ENCODE assay signal across 8 cellular contexts in the genomic region with DNA sequence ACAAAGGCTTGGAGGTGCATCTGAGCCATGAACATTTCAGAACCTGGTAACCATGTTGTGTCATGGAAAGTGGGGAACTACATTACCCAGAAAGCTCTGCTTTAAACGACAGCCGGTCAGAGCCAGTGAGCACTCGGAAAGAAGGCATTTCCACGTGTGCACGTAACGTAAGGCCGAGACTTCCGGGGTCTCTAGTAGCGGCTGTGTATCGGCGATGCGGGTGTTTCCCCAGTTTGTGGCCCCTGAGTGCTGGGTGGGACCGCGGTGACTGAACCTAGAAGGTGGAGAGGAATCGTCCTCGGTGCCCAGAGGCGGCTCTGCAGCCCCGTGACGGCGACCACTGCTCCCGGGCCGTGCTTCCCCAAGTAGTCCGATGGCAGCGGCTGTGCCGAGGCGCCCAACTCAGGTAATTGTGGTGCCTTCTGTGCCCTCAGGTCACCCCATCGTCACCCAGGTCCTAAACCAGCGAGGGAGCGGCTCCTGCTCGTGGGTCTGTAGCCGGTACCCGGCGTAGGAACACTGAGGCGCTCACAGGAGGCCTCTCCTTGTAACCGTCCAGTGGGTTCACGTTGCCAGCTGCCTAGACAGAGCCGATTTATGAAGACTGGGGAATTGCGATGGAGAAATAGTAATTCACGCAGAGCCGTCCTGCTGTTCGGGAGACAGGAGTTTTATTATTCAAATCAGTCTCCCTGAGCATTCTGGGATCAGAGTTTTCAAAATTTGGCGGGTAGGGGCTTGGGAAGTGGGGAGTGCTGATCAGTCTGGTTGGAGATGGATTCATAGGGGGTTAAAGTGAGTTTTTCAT. TPM values are rescaled to one million over a fixed set of nuclear protein-coding genes. Genes with fewer than 3 reads are reported as not detected.
A peak's percentile ranks its signal among the peaks of the same experiment; 100 is the strongest.
DNase-seq lines count a peak whose midpoint lies in the region; ATAC-seq and TF ChIP-seq lines count a peak whose summit lies in the region.
"Not testable (repeated sequence)": the region's sequence is repeated elsewhere in the genome, so short reads cannot be mapped to it uniquely, and the experiment has no call there.

A gene (plus strand): TSS at position 194 of the 808 bp plus-strand sequence. CDS start 180 bp downstream, at position 374.

- peak; percentile 90 for DNase-seq in Daoy (ENCODE audit: low read depth)
- peak; percentile 93 for DNase-seq in GM23248
- DNase-seq in Kasumi-1 (lab: John Stamatoyannopoulos, UW): peak; percentile 88 to 92
- peak; percentile 64 for DNase-seq in activated T-helper 9 cell treated with anti-CD3 and anti-CD28 coated beads, Interleukin-2, amount 50 U/mL, for 16 hours (ENCODE audit: low read depth)
- peak; percentile 88 for DNase-seq in fibroblast of villous mesenchyme (ENCODE audit: low read depth)
- DNase-seq in nephron progenitor cell: peak; percentile 47
- peak; percentile 79 for DNase-seq in stimulated activated naive CD8-positive, alpha-beta T cell treated with anti-CD3 and anti-CD28 coated beads, Interleukin-15, Interleukin-2, amounts not matched to agents 100 U/mL and 50 U/mL, for 24 hours

- peak within 1 kb of the TSS; percentile 96 for H3K9ac ChIP-seq in GM23248

- in situ Hi-C loops in GM23248 (cut with MboI): not testable (repeated sequence)

- peaks cover 21% of the 10 kb centered on the region for H3K4me1 Mint-ChIP-seq in nephron progenitor cell

- not testable (repeated sequence) for H3K36me3 ChIP-seq in GM23248 (ENCODE audit: low read depth)

- WGBS in GM23248 (ENCODE audit: low coverage in 1 of 2, low lambda C conversion rate in 2 of 2, missing lambda C conversion rate in 2 of 2), 2 experiments: 1% methylated on average over 36 to 42 of the region's 42 CpGs

- not testable (repeated sequence) for H3F3A ChIP-seq in GM23248 (ENCODE audit: insufficient read depth)

- peak within 1 kb of the TSS; percentile 98 for H3K27ac Mint-ChIP-seq in nephron progenitor cell

- H3K4me2 ChIP-seq in GM23248 (ENCODE audit: unreplicated experiment): peak within 1 kb of the TSS; percentile 90

- H3K27me3 Mint-ChIP-seq in nephron progenitor cell (ENCODE audit: low read depth, poor library complexity): not testable (repeated sequence)

- peak within 1 kb of the TSS; percentile 95 for H3K4me3 Mint-ChIP-seq in nephron progenitor cell

- peak; percentile 99 for ATAC-seq in stimulated activated naive CD8-positive, alpha-beta T cell treated with anti-CD3 and anti-CD28 coated beads, Interleukin-15, Interleukin-2, amounts not matched to agents 100 U/mL and 50 U/mL, for 24 hours

- H3K4me3 ChIP-seq in GM23248 (peak within 1 kb of the TSS; percentile 95), fibroblast of villous mesenchyme (ENCODE audit: low read depth, low read length) (peak within 1 kb of the TSS; percentile 78)

- H3K36me3 Mint-ChIP-seq in nephron progenitor cell (ENCODE audit: low read depth): peaks cover 68% of the 10 kb centered on the region

- not testable (repeated sequence) for H3K27me3 ChIP-seq in GM23248 (replicated peaks; ENCODE audit: insufficient read depth)

- H3K27ac ChIP-seq in GM23248: peak within 1 kb of the TSS; percentile 79

- H3K79me2 ChIP-seq in GM23248 (ENCODE audit: insufficient read depth): peaks cover 93% of the 10 kb centered on the region

- H3K4me1 ChIP-seq in GM23248 (ENCODE audit: insufficient read depth): not testable (repeated sequence)

- H3K9me2 ChIP-seq in GM23248 (ENCODE audit: insufficient read depth): not testable (repeated sequence)

- TF ChIP-seq CTCF in fibroblast of villous mesenchyme (IDR thresholded peaks at IDR 0.05; ENCODE audit: insufficient read depth, low read depth, low read length); nephron progenitor cell (IDR thresholded peaks at IDR 0.05): not testable (repeated sequence)

- peak; percentile 54; the same call in 1 of the 2 replicates for TF ChIP-seq POLR2A in Raji (IDR thresholded peaks at IDR 0.05; ENCODE audit: insufficient read depth, low read depth, low read length)

- not testable (repeated sequence) for H3K9me3 ChIP-seq in GM23248 (ENCODE audit: low read depth)

- peaks cover 14% of the 10 kb centered on the region for H3K9me3 Mint-ChIP-seq in nephron progenitor cell

- not testable (repeated sequence) for H4K20me1 ChIP-seq in GM23248 (ENCODE audit: insufficient read depth)

- H2AFZ ChIP-seq in GM23248: peak within 1 kb of the TSS; percentile 64

RNA-seq across cellular contexts. Expression of the gene that starts here (rescaled TPM):
- total RNA-seq in Daoy (2014; rRNA removed; shearing (Covaris generic)): 11.2 and 20.4 TPM in 2 replicates
- total RNA-seq in GM23248 (2014; rRNA removed; shearing (Covaris generic)): 10.0 and 14.3 TPM in 2 replicates
- 6.9 and 8.0 TPM in 2 replicates for polyA plus RNA-seq in GM23248 (2016; fragmentation: Nextera tagmentation; extraction: Ambion mirVana)
- total RNA-seq in fibroblast of villous mesenchyme: 22.2 and 29.8 TPM in 2 replicates

Comparison
In these comparisons a context has a peak if more than half of its experiments do, and no peak if none do; other contexts are left out.
1. Peak in every context shown above with its lines: DNase-seq, ATAC-seq, H3K4me3 ChIP-seq and H3K27ac ChIP-seq.